Comparison of ENCODE assay signal across 2 cellular contexts in the genomic region with DNA sequence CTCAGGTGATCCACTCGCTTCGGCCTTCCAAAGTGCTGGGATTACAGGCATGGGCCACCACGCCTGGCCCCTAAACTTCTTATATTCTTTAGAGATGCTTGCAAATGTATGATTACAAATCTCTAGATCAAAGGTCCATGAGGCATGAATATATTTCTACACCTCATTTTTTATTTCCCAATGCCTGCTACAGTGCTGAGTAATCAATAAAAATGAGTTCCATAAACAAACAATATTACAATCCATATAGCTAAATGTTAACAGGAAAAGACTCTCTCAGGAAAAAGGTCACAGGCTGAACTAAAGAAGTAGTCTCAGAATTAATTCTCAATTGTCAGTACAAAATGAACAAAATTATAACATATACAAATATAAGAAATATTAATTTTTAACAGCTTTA.
TF ChIP-seq lines count a peak whose summit lies in the region.

No MANE protein-coding gene starts in this region.

TF ChIP-seq in HepG2, 621 proteins besides CTCF, POLR2A, EP300 and RAD21:
- peak in 1 of 2 experiments; percentile 61; a peak in 2 of 4 replicates for TF ChIP-seq MAFK (conservative IDR thresholded peaks at IDR 0.05 in 1 of 2, IDR thresholded peaks at IDR 0.05 in 1 of 2; ENCODE audit: low read length in 2 of 2)
- TF ChIP-seq SNAPC2 (CRISPR knock-in tag; IDR thresholded peaks at IDR 0.05), result no peak
- TF ChIP-seq, protein P1, sequence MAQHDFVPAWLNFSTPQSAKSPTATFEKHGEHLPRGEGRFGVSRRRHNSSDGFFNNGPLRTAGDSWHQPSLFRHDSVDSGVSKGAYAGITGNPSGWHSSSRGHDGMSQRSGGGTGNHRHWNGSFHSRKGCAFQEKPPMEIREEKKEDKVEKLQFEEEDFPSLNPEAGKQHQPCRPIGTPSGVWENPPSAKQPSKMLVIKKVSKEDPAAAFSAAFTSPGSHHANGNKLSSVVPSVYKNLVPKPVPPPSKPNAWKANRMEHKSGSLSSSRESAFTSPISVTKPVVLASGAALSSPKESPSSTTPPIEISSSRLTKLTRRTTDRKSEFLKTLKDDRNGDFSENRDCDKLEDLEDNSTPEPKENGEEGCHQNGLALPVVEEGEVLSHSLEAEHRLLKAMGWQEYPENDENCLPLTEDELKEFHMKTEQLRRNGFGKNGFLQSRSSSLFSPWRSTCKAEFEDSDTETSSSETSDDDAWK (CRISPR knock-in tag; IDR thresholded peaks at IDR 0.05), result no peak
- peak; percentile 35; the same call in 1 of the 2 replicates for TF ChIP-seq MAFF (IDR thresholded peaks at IDR 0.05; ENCODE audit: low read depth, low read length)
- no peak for TF ChIP-seq POGZ (CRISPR knock-in tag; IDR thresholded peaks at IDR 0.05)
- TF ChIP-seq, protein P2, sequence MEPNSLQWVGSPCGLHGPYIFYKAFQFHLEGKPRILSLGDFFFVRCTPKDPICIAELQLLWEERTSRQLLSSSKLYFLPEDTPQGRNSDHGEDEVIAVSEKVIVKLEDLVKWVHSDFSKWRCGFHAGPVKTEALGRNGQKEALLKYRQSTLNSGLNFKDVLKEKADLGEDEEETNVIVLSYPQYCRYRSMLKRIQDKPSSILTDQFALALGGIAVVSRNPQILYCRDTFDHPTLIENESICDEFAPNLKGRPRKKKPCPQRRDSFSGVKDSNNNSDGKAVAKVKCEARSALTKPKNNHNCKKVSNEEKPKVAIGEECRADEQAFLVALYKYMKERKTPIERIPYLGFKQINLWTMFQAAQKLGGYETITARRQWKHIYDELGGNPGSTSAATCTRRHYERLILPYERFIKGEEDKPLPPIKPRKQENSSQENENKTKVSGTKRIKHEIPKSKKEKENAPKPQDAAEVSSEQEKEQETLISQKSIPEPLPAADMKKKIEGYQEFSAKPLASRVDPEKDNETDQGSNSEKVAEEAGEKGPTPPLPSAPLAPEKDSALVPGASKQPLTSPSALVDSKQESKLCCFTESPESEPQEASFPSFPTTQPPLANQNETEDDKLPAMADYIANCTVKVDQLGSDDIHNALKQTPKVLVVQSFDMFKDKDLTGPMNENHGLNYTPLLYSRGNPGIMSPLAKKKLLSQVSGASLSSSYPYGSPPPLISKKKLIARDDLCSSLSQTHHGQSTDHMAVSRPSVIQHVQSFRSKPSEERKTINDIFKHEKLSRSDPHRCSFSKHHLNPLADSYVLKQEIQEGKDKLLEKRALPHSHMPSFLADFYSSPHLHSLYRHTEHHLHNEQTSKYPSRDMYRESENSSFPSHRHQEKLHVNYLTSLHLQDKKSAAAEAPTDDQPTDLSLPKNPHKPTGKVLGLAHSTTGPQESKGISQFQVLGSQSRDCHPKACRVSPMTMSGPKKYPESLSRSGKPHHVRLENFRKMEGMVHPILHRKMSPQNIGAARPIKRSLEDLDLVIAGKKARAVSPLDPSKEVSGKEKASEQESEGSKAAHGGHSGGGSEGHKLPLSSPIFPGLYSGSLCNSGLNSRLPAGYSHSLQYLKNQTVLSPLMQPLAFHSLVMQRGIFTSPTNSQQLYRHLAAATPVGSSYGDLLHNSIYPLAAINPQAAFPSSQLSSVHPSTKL (CRISPR knock-in tag; IDR thresholded peaks at IDR 0.05), result no peak
- no peak for TF ChIP-seq PHF21A (CRISPR knock-in tag; IDR thresholded peaks at IDR 0.05)

TF ChIP-seq in IMR-90, 13 proteins besides CTCF, POLR2A, EP300 and RAD21:
- TF ChIP-seq MAFK (IDR thresholded peaks at IDR 0.05; ENCODE audit: low read depth, low read length), result peak; percentile 41; the same call in 1 of the 2 replicates
- TF ChIP-seq BHLHE40 (IDR thresholded peaks at IDR 0.05; ENCODE audit: low read depth, low read length), result no peak
TF ChIP-seq in IMR-90: peak in this region for 1.
